ENCODE assay signal across 1 cellular context in the genomic region with DNA sequence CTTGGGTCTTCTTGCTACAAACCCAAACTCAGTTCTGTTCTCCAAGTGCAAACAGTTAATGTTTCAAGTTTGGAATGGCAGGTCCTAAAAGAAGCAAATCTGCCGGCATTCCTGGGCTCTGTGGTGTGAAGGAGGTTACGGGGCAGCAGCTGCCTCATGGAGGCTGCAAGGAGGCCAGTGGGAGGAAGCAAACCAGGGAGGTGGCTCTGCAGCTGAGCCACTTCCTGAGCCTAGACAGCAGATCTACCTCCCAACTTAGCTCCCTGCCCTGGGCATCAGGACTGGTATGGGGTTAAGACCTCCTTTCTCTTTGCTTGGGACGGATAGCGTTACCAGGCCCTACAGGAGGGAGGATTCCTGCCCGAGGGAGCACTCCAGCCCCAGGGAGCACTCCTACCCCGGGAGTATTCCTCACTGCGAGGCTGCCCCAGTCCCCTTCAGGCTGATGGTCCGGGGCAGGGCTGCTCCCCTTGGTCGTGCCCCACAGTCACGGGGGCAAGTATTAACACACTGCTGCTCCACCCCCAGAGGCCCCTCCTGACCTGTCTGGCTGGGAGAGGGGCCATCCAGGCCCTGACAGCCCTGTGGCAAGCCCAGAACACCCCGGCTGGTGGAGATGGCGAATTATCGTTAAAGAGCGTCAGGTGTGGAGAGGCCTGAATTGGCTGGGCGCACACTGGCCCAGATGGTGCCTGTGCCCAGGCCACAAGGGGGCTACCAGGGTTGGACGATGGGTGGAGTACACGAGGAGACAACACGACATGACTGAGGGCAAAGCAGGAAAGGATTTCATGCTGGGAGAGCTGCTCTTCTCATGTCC.
TF ChIP-seq lines count a peak whose summit lies in the region.

No MANE protein-coding gene starts in this region.

TF ChIP-seq in IMR-90, 13 proteins besides CTCF, POLR2A, EP300 and RAD21:
- TF ChIP-seq MAFK (IDR thresholded peaks at IDR 0.05; ENCODE audit: low read depth, low read length) (no peak), RFX5 (IDR thresholded peaks at IDR 0.05; ENCODE audit: low read depth, low read length) (no peak), SMC3 (IDR thresholded peaks at IDR 0.05; ENCODE audit: low read depth, low read length) (no peak), ELK1 (IDR thresholded peaks at IDR 0.05; ENCODE audit: borderline replicate concordance, low read depth, low read length) (no peak), CHD1 (IDR thresholded peaks at IDR 0.05; ENCODE audit: low read depth, low read length) (no peak), CEBPB (IDR thresholded peaks at IDR 0.05; ENCODE audit: low read depth, low read length) (no peak), RCOR1 (IDR thresholded peaks at IDR 0.05; ENCODE audit: insufficient replicate concordance, low read length) (no peak), BHLHE40 (IDR thresholded peaks at IDR 0.05; ENCODE audit: low read depth, low read length) (no peak), FOS (IDR thresholded peaks at IDR 0.05; ENCODE audit: low read depth, low read length) (no peak)
- TF ChIP-seq, protein P1, sequence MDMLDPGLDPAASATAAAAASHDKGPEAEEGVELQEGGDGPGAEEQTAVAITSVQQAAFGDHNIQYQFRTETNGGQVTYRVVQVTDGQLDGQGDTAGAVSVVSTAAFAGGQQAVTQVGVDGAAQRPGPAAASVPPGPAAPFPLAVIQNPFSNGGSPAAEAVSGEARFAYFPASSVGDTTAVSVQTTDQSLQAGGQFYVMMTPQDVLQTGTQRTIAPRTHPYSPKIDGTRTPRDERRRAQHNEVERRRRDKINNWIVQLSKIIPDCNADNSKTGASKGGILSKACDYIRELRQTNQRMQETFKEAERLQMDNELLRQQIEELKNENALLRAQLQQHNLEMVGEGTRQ (IDR thresholded peaks at IDR 0.05; ENCODE audit: low read depth, low read length): no peak
